8 cellular contexts compared by ENCODE assay signal in the genomic region with DNA sequence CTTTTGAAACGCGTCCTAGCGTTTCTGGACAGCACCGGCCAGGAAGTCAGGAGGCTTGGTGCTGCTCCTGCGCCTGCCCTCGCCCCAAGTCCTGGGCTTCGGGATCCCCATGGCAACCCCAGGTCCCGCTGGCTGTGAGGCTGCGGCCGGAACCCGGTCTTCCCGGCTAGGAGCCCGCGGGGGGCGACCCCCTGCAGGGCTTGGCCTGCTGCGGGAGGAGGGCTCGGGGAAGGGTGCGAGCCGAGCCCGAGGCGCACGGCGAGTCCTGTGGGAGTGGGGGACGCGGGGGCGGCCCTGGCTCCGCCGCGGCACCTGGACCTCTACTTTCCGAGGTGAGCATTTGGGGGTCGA.
DNase-seq lines count a peak whose midpoint lies in the region; ATAC-seq lines count a peak whose summit lies in the region.

No MANE protein-coding gene starts in this region.

- no peaks in the 10 kb centered on the region for H3K27me3 Mint-ChIP-seq in stimulated activated memory B cell treated with anti-CD40 and anti-IgM and Interleukin-4, amounts not matched to agents 10 μg/mL and 1 μg/mL and 100 μg/mL, for 72 hours

- peak overlapping the region; percentile 77 for H3K4me3 ChIP-seq in GM08714 (ENCODE audit: low read length)
- H3K4me3 ChIP-seq in HUES6 (ENCODE audit: low read depth, low read length), result peak overlapping the region; percentile 89
- peak overlapping the region; percentile 87 for H3K4me3 ChIP-seq in adipocyte (ENCODE audit: low read length)
- H3K4me3 ChIP-seq in iPS-18a (ENCODE audit: low read length), result peak overlapping the region; percentile 84

- DNase-seq in adipocyte (ENCODE audit: low read depth) (peak; percentile 60), NCI-H2107 treated with DMSO at 0.1 percent for 48 hours (lab: John Stamatoyannopoulos, UW; ENCODE audit: unreplicated experiment) (no peak), cerebellar nuclear complex (lab: John Stamatoyannopoulos, UW) (no peak)

- no peaks in the 10 kb centered on the region; the same call in 1 of the 2 replicates for H3K4me1 ChIP-seq in HUES6 (ENCODE audit: control insufficient read depth, insufficient read depth, low read length)
- peaks cover 20% of the 10 kb centered on the region for H3K4me1 ChIP-seq in adipocyte (ENCODE audit: control insufficient read depth, insufficient read depth, low read length)
- H3K4me1 ChIP-seq in iPS-18a (ENCODE audit: control insufficient read depth, low read depth, low read length), result peaks cover 4% of the 10 kb centered on the region

- peaks cover 51% of the 10 kb centered on the region for H3K4me1 Mint-ChIP-seq in stimulated activated memory B cell treated with anti-CD40 and anti-IgM and Interleukin-4, amounts not matched to agents 10 μg/mL and 1 μg/mL and 100 μg/mL, for 72 hours

- H3K36me3 ChIP-seq in HUES6 (ENCODE audit: control insufficient read depth, insufficient read depth, low read length) (peaks cover 46% of the 10 kb centered on the region), adipocyte (ENCODE audit: control insufficient read depth, insufficient read depth, low read length, severe bottlenecking) (peaks cover 18% of the 10 kb centered on the region), iPS-18a (ENCODE audit: control insufficient read depth, low read depth, low read length) (peaks cover 7% of the 10 kb centered on the region)

- H3K4me3 Mint-ChIP-seq in stimulated activated memory B cell treated with anti-CD40 and anti-IgM and Interleukin-4, amounts not matched to agents 10 μg/mL and 1 μg/mL and 100 μg/mL, for 72 hours, result peak overlapping the region; percentile 89

- H3K9me3 ChIP-seq in HUES6 (ENCODE audit: control insufficient read depth, insufficient read depth, low read depth, low read length) (no peaks in the 10 kb centered on the region), adipocyte (ENCODE audit: control insufficient read depth, low read length) (no peaks in the 10 kb centered on the region), iPS-18a (ENCODE audit: control insufficient read depth, low read depth, low read length) (no peaks in the 10 kb centered on the region)

- peak; percentile 17 for ATAC-seq in GM21515 (IDR thresholded peaks at IDR 0.05; ENCODE audit: unreplicated experiment)
- peak; percentile 1 for ATAC-seq in stimulated activated memory B cell treated with anti-CD40 and anti-IgM and Interleukin-4, amounts not matched to agents 10 μg/mL and 1 μg/mL and 100 μg/mL, for 72 hours

- H3K27me3 ChIP-seq in HUES6 (ENCODE audit: control insufficient read depth, insufficient read depth, low read length) (no peaks in the 10 kb centered on the region), adipocyte (replicated peaks; ENCODE audit: control insufficient read depth, insufficient read depth, low read length) (no peaks in the 10 kb centered on the region), iPS-18a (ENCODE audit: control insufficient read depth, insufficient read depth, low read length) (no peaks in the 10 kb centered on the region)

- peak overlapping the region; percentile 71; the same call in 1 of the 2 replicates for H3K27ac ChIP-seq in HUES6 (ENCODE audit: low read depth, low read length)
- H3K27ac ChIP-seq in iPS-18a (ENCODE audit: low read length), result peak overlapping the region; percentile 32

- H3K27ac Mint-ChIP-seq in stimulated activated memory B cell treated with anti-CD40 and anti-IgM and Interleukin-4, amounts not matched to agents 10 μg/mL and 1 μg/mL and 100 μg/mL, for 72 hours, result peak overlapping the region; percentile 79

- H3K36me3 Mint-ChIP-seq in stimulated activated memory B cell treated with anti-CD40 and anti-IgM and Interleukin-4, amounts not matched to agents 10 μg/mL and 1 μg/mL and 100 μg/mL, for 72 hours, result peaks cover 31% of the 10 kb centered on the region

- H3K9ac ChIP-seq in HUES6 (ENCODE audit: low read length) (peak overlapping the region; percentile 89), adipocyte (ENCODE audit: low read length) (peak overlapping the region; percentile 93), iPS-18a (ENCODE audit: low read length) (peak overlapping the region; percentile 85)

- no peaks in the 10 kb centered on the region for H3K9me3 Mint-ChIP-seq in stimulated activated memory B cell treated with anti-CD40 and anti-IgM and Interleukin-4, amounts not matched to agents 10 μg/mL and 1 μg/mL and 100 μg/mL, for 72 hours
